26 cellular contexts compared by ENCODE assay signal in the genomic region with DNA sequence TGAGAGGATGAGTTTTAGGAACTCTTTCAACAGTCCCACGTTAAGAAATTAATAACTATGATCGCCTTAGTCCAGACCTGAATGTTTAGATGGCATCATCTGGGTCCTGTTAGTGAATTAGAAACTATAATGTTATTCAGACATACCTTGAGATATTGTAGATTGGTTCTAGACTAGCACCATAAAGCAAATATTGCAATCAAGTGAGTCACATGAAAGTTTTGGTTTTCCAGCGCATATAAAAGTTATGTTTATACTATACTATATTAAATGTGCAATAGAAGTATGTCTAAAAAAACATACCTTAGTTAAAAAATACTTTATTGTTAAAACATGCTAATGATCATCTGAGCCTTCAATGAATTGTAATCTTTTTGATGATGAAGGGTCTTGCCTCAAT.
"Had no signal": no experiment of that assay in that cellular context is flagged by ENCODE, and none has a peak within 500 bp of the region (broad histone marks: within the 10 kb centered on the region; RNA-seq: fewer than 3 reads in every experiment).

No MANE protein-coding gene starts in this region.

- H3K36me3 ChIP-seq: stomach, suprapubic skin, thoracic aorta, thyroid gland, tibial artery, tibial nerve, transverse colon, upper lobe of left lung, upper lobe of right lung, uterus, vagina had no signal

- H3K27ac ChIP-seq: stomach, suprapubic skin, testis, thoracic aorta, thyroid gland, tibial artery, tibial nerve, transverse colon, upper lobe of left lung, upper lobe of right lung, uterus, vagina had no signal

- H3K4me1 ChIP-seq: stomach, suprapubic skin, testis, thyroid gland, tibial artery, tibial nerve, transverse colon, upper lobe of left lung, upper lobe of right lung, uterus, vagina had no signal

- H3K9me3 ChIP-seq: stomach, suprapubic skin, testis, thoracic aorta, thyroid gland, tibial artery, tibial nerve, transverse colon, upper lobe of left lung, upper lobe of right lung, uterus, vagina had no signal

- H3K4me3 ChIP-seq: stomach, suprapubic skin, testis, thoracic aorta, thyroid gland, tibial artery, tibial nerve, transverse colon, upper lobe of left lung, upper lobe of right lung, uterus, vagina had no signal

- ATAC-seq: stimulated activated effector memory CD8-positive, alpha-beta T cell treated with anti-CD3 and anti-CD28 coated beads, Interleukin-12 subunit alpha, Interleukin-12 subunit beta, amount 100 ng/mL, for 72 hours; stimulated activated memory B cell treated with anti-CD40 and anti-IgM and Interleukin-4, amounts not matched to agents 10 μg/mL and 1 μg/mL and 100 μg/mL, for 72 hours; stimulated activated naive B cell treated with anti-CD40 and anti-IgM and Interleukin-4, amounts not matched to agents 10 μg/mL and 1 μg/mL and 100 μg/mL, for 72 hours; stimulated activated naive CD8-positive, alpha-beta T cell treated with anti-CD3 and anti-CD28 coated beads, Interleukin-15, amount 100 ng/mL, for 72 hours; stimulated activated naive CD8-positive, alpha-beta T cell treated with anti-CD3 and anti-CD28 coated beads, Interleukin-15, Interleukin-2, amounts not matched to agents 100 U/mL and 50 U/mL, for 24 hours; upper lobe of right lung had no signal

- H3K27me3 ChIP-seq: stomach, suprapubic skin, testis, thyroid gland, tibial artery, tibial nerve, transverse colon, upper lobe of left lung, upper lobe of right lung, uterus, vagina had no signal

- DNase-seq: stimulated activated CD4-positive, alpha-beta T cell treated with anti-CD3 and anti-CD28 coated beads, Interleukin-2, amount 100 ng/mL, for 48 hours; stimulated activated CD4-positive, alpha-beta T cell treated with anti-CD3 and anti-CD28 coated beads, Interleukin-4, amount 100 ng/mL, for 1 hour; stimulated activated CD4-positive, alpha-beta T cell treated with anti-CD3 and anti-CD28 coated beads, Interleukin-4, amount 100 ng/mL, for 24 hours; stimulated activated CD4-positive, alpha-beta T cell treated with anti-CD3 and anti-CD28 coated beads, Interleukin-4, amount 100 ng/mL, for 4 hours; stimulated activated CD8-positive, alpha-beta memory T cell treated with anti-CD3 and anti-CD28 coated beads, Interleukin-4, amount 100 ng/mL, for 48 hours; stimulated activated naive B cell treated with anti-CD40 and anti-IgM and Interleukin-4, amounts not matched to agents 10 μg/mL and 1 μg/mL and 100 μg/mL, for 72 hours; stimulated activated naive CD4-positive, alpha-beta T cell; stimulated activated naive CD4-positive, alpha-beta T cell treated with Interleukin-2 at 50 U/mL for 16 hours; stimulated activated naive CD8-positive, alpha-beta T cell treated with anti-CD3 and anti-CD28 coated beads, Interleukin-15, amount 100 ng/mL, for 72 hours; stimulated activated naive CD8-positive, alpha-beta T cell treated with anti-CD3 and anti-CD28 coated beads, Interleukin-15, Interleukin-2, amounts not matched to agents 100 U/mL and 50 U/mL, for 24 hours; stomach; substantia nigra; testis; thyroid gland; tibial artery; transverse colon; trophoblast cell; upper lobe of left lung; upper lobe of right lung; uterus had no signal
